In the genomic region with DNA sequence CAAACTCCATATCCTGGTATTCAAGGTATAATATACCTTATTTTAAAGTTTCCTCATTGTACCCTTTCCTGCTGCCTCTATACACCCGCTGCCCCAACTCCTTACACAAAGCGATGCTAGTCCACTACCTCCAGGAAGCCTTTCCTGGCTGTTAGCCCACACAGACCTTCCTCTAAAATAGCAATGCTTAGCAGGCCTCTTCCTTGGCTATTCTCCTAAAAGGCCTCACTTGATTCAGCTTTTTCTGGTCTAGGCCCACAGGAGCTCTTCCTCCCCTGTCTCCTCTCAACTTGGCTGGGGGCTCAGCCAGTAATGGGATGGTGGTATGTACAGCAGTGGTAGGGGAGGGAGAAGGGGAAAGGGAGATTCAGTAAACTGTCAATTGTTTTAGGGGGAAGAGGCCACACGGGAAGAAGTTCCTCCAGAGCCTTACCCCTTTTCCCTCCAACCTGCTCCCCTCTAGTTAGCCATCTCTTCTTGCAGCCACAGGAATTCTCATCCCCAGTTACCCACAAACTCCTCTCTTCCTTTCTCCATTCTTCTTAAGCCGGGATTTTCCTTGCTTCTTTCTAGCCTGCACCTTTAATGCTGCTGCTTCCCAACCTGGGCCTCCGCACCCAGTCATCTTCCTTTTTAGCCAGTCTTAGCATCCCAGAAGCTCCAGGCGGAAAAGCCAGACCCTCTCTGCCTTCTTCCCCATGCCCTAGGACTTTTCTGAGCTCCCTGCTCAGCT, we compare ENCODE assay signal across 8 cellular contexts. TPM values are rescaled to one million over a fixed set of nuclear protein-coding genes. Genes with fewer than 3 reads are reported as not detected.
DNase-seq lines count a peak whose midpoint lies in the region; ATAC-seq and TF ChIP-seq lines count a peak whose summit lies in the region.

No MANE protein-coding gene starts in this region.

- TF ChIP-seq CTCF in DND-41 (IDR thresholded peaks at IDR 0.05; ENCODE audit: borderline replicate concordance, extremely low read depth, low read length, poor library complexity, severe bottlenecking) (no peak), ovary (IDR thresholded peaks at IDR 0.05) (no peak)

- peaks cover 31% of the 10 kb centered on the region for H3K4me1 ChIP-seq in DND-41 (ENCODE audit: insufficient read depth, low read length)
- H3K4me1 ChIP-seq in esophagus (ENCODE audit: control insufficient read depth in 2 of 2, insufficient read depth in 2 of 2, low read length in 1 of 2), result peaks cover 3 to 7% of the 10 kb centered on the region in 2 donors
- H3K4me1 ChIP-seq in ovary (ENCODE audit: insufficient read depth), result peaks cover 11% of the 10 kb centered on the region

- intact Hi-C loops in ovary (cut with DNase I), result loop anchor here in 1 of 4 donors (5.0 kb wide), 1 partner anchor 41 kb away; a partner anchor contains a TSS

- H3K27me3 ChIP-seq in DND-41 (ENCODE audit: insufficient read depth, low read length, poor library complexity) (no peaks in the 10 kb centered on the region), esophagus (ENCODE audit: control insufficient read depth in 1 of 2, insufficient read depth in 2 of 2, low read length in 2 of 2) (no peaks in the 10 kb centered on the region), ovary (no peaks in the 10 kb centered on the region)

- H3K36me3 ChIP-seq in DND-41 (ENCODE audit: insufficient read depth, low read length) (peaks cover 36% of the 10 kb centered on the region), esophagus (ENCODE audit: control insufficient read depth in 2 of 2, insufficient read depth in 2 of 2, low read length in 1 of 2) (peaks cover 0 to 5% of the 10 kb centered on the region in 2 donors), ovary (peaks cover 2% of the 10 kb centered on the region)

- 35 to 41% methylated on average over 5 to 6 of the region's 6 CpGs for WGBS in esophagus, 2 donors
- WGBS in ovary, 3 donors, result 20 to 23% (median 22%) methylated on average over 6 of the region's 6 CpGs

- ATAC-seq in DND-41 (ENCODE audit: insufficient read depth, low read depth), result no peak
- no peak for ATAC-seq in HG03025 (IDR thresholded peaks at IDR 0.05; ENCODE audit: low FRiP score, unreplicated experiment)

- H4K20me1 ChIP-seq in DND-41 (ENCODE audit: insufficient read depth, low read length), result peaks cover 21% of the 10 kb centered on the region; the same call in 1 of the 2 replicates

- H3K4me2 ChIP-seq in DND-41 (ENCODE audit: insufficient read depth, low read length), result peak overlapping the region; percentile 88

- H2AFZ ChIP-seq in DND-41 (ENCODE audit: low read depth, low read length), result peak overlapping the region; percentile 68; the same call in 1 of the 2 replicates

- DNase-seq in DND-41 (no peak), RKO (ENCODE audit: low spot score) (peak; percentile 48), ovary (peak in 1 of 5 donors; percentile 33), superior temporal gyrus (ENCODE audit: extremely low spot score) (no peak), NCI-H1436 treated with DMSO at 0.1 percent for 48 hours (lab: John Stamatoyannopoulos, UW) (no peak), NCI-H748 (lab: John Stamatoyannopoulos, UW; ENCODE audit: unreplicated experiment) (no peak)

- H3K27ac ChIP-seq in DND-41 (ENCODE audit: low read length) (peak overlapping the region; percentile 95), esophagus (ENCODE audit: low read depth in 2 of 2, low read length in 1 of 2) (peak overlapping the region; percentile 88 to 97), ovary (peak overlapping the region; percentile 94 to 97)

- H3K9me3 ChIP-seq in DND-41 (ENCODE audit: insufficient read depth, low read length, severe bottlenecking), result no peaks in the 10 kb centered on the region
- no peaks in the 10 kb centered on the region for H3K9me3 ChIP-seq in esophagus (ENCODE audit: control insufficient read depth in 2 of 2, insufficient read depth in 1 of 2, low read depth in 1 of 2, low read length in 1 of 2)
- no peaks in the 10 kb centered on the region for H3K9me3 ChIP-seq in ovary

- peaks cover 86% of the 10 kb centered on the region for H3K79me2 ChIP-seq in DND-41 (ENCODE audit: insufficient read depth, low read length)

- no peak for TF ChIP-seq POLR2A in ovary (IDR thresholded peaks at IDR 0.05)

- peak overlapping the region; percentile 81 to 82; a peak in 3 of 4 replicates for H3K4me3 ChIP-seq in DND-41 (ENCODE audit: low read depth in 1 of 2, low read length in 2 of 2)
- peak overlapping the region; percentile 68 to 82 for H3K4me3 ChIP-seq in esophagus (ENCODE audit: low read depth in 1 of 2, low read length in 2 of 2)
- H3K4me3 ChIP-seq in ovary, result peak overlapping the region; percentile 88

- TF ChIP-seq EP300 in ovary (IDR thresholded peaks at IDR 0.05), result no peak

- H3K9ac ChIP-seq in DND-41 (ENCODE audit: low read depth, low read length), result peak overlapping the region; percentile 97

RNA-seq across cellular contexts. Expression of a gene that starts 2.6 kb away (rescaled TPM):
- 10 to 100 TPM; 17.4 to 32.1 TPM for polyA plus RNA-seq in esophagus
- 10 to 100 TPM; 54.8 to 99.8 (median 74.1) TPM for total RNA-seq in ovary
- 10 to 100 TPM; 37.5 to 49.5 TPM for polyA plus RNA-seq in ovary

RNA-seq across cellular contexts. Expression of a gene that starts 2.7 kb away (rescaled TPM):
- polyA plus RNA-seq in esophagus, result 100 to 1,000 TPM; 393 to 498 TPM
- 100 to 1,000 TPM; 140 to 453 (median 189) TPM for total RNA-seq in ovary
- 100 to 1,000 TPM; 272 to 359 TPM for polyA plus RNA-seq in ovary

RNA-seq across cellular contexts. Expression of a gene that starts 39.8 kb away (rescaled TPM):
- polyA plus RNA-seq in esophagus, result 10 to 100 TPM in 1 of 2 donors, 1 to 10 TPM in 1; 6.6 to 12.5 TPM
- total RNA-seq in ovary, result 10 to 100 TPM; 15.9 to 35.2 (median 19.1) TPM
- 10 to 100 TPM; 12.2 to 16.7 TPM for polyA plus RNA-seq in ovary

RNA-seq across cellular contexts. Expression of a gene that starts 53.3 kb away (rescaled TPM):
- polyA plus RNA-seq in esophagus (1 to 10 TPM; 6.1 to 7.0 TPM), ovary (under 1 TPM; 0.50 to 0.63 TPM)
- 1 to 10 TPM in 2 of 7 donors, under 1 TPM in 4, not detected in 1; 0.28 to 1.4 (median 0.82) TPM for total RNA-seq in ovary
